Comparison of ENCODE assay signal across 28 cellular contexts in the genomic region with DNA sequence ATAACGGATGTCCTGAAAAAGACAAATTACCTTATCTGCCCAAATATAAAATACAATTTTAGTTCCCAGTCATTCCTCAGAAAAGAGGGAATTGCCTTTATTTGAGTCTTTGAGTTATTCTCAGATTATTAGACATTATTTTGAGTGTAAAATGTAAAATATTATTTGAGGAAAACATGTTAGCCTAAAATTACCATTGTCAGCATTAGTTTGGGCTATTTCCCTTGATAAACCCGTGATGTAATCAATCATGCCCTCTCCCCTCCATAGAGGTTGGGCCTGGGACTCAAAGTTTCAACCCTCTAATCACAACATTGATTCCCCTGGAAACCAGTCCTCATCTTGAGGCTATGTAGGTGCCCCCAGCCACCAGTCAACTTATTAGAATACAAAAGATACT.
"Had no signal": no experiment of that assay in that cellular context is flagged by ENCODE, and none has a peak within 500 bp of the region (broad histone marks: within the 10 kb centered on the region; RNA-seq: fewer than 3 reads in every experiment).

No MANE protein-coding gene starts in this region.

- FAIRE-seq: colon, endometrium, endothelial cell of umbilical vein, frontal cortex had no signal

- H3K4me1 ChIP-seq: colonic mucosa, esophagus muscularis mucosa, esophagus squamous epithelium, foreskin keratinocyte, gastrocnemius medialis, gastroesophageal sphincter had no signal

- H3K27ac ChIP-seq: colonic mucosa, coronary artery, dorsolateral prefrontal cortex, epithelial cell of prostate, esophagus muscularis mucosa, esophagus squamous epithelium, foreskin keratinocyte, gastrocnemius medialis, gastroesophageal sphincter, heart left ventricle, heart right ventricle had no signal

- H3K9me3 ChIP-seq: colonic mucosa, esophagus muscularis mucosa, esophagus squamous epithelium, gastrocnemius medialis, gastroesophageal sphincter, heart left ventricle, heart right ventricle had no signal

- DNase-seq: colonic mucosa; cortex of kidney; dermis blood vessel endothelial cell; dorsolateral prefrontal cortex; effector CD4-positive, alpha-beta T cell; effector CD8-positive, alpha-beta T cell; effector memory CD4-positive, alpha-beta T cell; effector memory CD8-positive, alpha-beta T cell; endodermal cell; erythroblast; esophagus squamous epithelium; foreskin fibroblast; foreskin keratinocyte; foreskin melanocyte; gastrocnemius medialis; glutamatergic neuron; head of caudate nucleus; heart left ventricle; heart right ventricle had no signal

- ATAC-seq: effector memory CD8-positive, alpha-beta T cell; esophagus mucosa; foreskin keratinocyte; gastrocnemius medialis; gastroesophageal sphincter; heart left ventricle; heart right ventricle had no signal

- H3K36me3 ChIP-seq: colonic mucosa, esophagus muscularis mucosa, esophagus squamous epithelium, gastrocnemius medialis, gastroesophageal sphincter, heart left ventricle, heart right ventricle had no signal

- H3K27me3 ChIP-seq: colonic mucosa, dorsolateral prefrontal cortex, esophagus muscularis mucosa, esophagus squamous epithelium, foreskin keratinocyte, gastrocnemius medialis, gastroesophageal sphincter, heart left ventricle, heart right ventricle had no signal

- H3K4me3 ChIP-seq: colonic mucosa, coronary artery, dorsolateral prefrontal cortex, esophagus muscularis mucosa, esophagus squamous epithelium, gastrocnemius medialis, gastroesophageal sphincter, heart left ventricle, heart right ventricle had no signal
